ENCODE assay signal across 9 cellular contexts in the genomic region with DNA sequence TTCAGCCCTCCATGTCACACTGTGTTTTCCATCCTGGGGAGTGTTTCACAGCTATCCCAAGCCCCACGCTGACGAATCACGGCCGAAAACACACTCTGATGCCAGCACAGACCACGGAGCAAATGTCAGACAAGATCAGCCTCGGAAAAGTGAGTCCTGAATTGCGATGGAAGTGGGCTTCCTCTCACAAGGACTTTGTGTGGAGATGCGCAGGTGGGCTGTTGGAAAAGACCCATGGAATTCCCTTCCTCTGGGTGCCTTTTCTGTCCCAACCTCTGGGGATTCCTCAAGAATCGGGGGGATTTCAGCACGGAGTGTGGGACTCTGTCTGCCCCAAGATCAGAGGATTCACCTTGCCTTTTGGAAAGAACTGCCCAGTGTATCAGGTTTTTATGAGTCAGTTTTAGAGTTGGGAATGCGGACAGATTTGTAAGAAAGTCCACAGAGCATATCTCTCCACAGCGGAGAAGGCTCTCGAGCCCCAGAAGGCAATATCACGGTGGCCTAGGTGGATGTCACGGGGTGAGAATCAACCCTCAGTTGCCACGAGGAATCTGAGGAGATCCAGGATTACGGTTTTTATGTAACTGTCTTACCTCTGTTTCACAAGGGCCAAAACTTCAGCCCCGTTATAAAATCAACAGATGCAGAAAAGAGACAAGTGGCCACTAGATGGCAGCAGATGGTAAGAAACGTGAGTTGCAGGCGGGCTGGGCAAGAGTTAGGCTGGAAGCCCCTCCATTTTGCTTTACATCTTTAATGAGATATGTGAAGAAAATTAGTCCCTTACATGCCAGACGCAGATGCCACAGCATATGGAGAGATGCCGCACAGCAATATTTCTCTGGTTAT.
DNase-seq lines count a peak whose midpoint lies in the region; ATAC-seq and TF ChIP-seq lines count a peak whose summit lies in the region.
"Had no signal": no experiment of that assay in that cellular context is flagged by ENCODE, and none has a peak within 500 bp of the region (broad histone marks: within the 10 kb centered on the region; RNA-seq: fewer than 3 reads in every experiment).

No MANE protein-coding gene starts in this region.

- no peaks in the 10 kb centered on the region for H3K36me3 ChIP-seq in RWPE2 (ENCODE audit: low read depth)

- DNase-seq in G401 (ENCODE audit: low spot score), result peak; percentile 85
- DNase-seq in LNCaP clone FGC (ENCODE audit: low read depth), result peak; percentile 28
- no peak for DNase-seq in RWPE2 (ENCODE audit: low spot score)
- DNase-seq in epidermal melanocyte (ENCODE audit: insufficient read length, low spot score), result peak; percentile 59
- DNase-seq in mesothelial cell of epicardium (ENCODE audit: low spot score in 2 of 2, unreplicated experiment in 2 of 2), result peak; percentile 45 to 75
- DNase-seq in stimulated activated CD4-positive, alpha-beta T cell treated with anti-CD3 and anti-CD28 coated beads, Interleukin-2, amount 100 ng/mL, for 48 hours, result no peak

- no peak overlapping the region for H3K4me3 Mint-ChIP-seq in mesothelial cell of epicardium
- H3K4me3 Mint-ChIP-seq: activated naive CD8-positive, alpha-beta T cell had no signal

- TF ChIP-seq CTCF in LNCaP clone FGC (IDR thresholded peaks at IDR 0.05; ENCODE audit: control insufficient read depth, extremely low read depth, insufficient read depth) (peak; percentile 89), RWPE2 (IDR thresholded peaks at IDR 0.05; ENCODE audit: poor library complexity, severe bottlenecking) (peak; percentile 97), mesothelial cell of epicardium (IDR thresholded peaks at IDR 0.05; ENCODE audit: unreplicated experiment) (peak; percentile 93)

- H3K4me3 ChIP-seq in LNCaP clone FGC (ENCODE audit: low read depth, low read length) (no peak overlapping the region), RWPE2 (ENCODE audit: severe bottlenecking) (no peak overlapping the region)

- no peak for ATAC-seq in RWPE2 (ENCODE audit: low read depth)
- no peak for ATAC-seq in GM21367 (IDR thresholded peaks at IDR 0.05; ENCODE audit: unreplicated experiment)
- no peak for ATAC-seq in HG03108 (IDR thresholded peaks at IDR 0.05; ENCODE audit: unreplicated experiment)

- no peaks in the 10 kb centered on the region for H3K9me3 Mint-ChIP-seq in mesothelial cell of epicardium

- H3K4me1 ChIP-seq in RWPE2 (ENCODE audit: insufficient read depth, poor library complexity, severe bottlenecking), result peaks cover 33% of the 10 kb centered on the region

- no peak overlapping the region for H3K27ac Mint-ChIP-seq in mesothelial cell of epicardium
- H3K27ac Mint-ChIP-seq: activated naive CD8-positive, alpha-beta T cell had no signal

- peaks cover 15% of the 10 kb centered on the region for H3K4me1 Mint-ChIP-seq in mesothelial cell of epicardium

- no peaks in the 10 kb centered on the region for H3K9me3 ChIP-seq in RWPE2 (ENCODE audit: severe bottlenecking)

- in situ Hi-C loops in G401 (cut with HindIII; ENCODE audit: low sequenced_read_pairs), result no loop called here

- no peaks in the 10 kb centered on the region for H3K36me3 Mint-ChIP-seq in mesothelial cell of epicardium
- H3K36me3 Mint-ChIP-seq: activated naive CD8-positive, alpha-beta T cell had no signal

- H3K27me3 ChIP-seq in RWPE2 (ENCODE audit: insufficient read depth, poor library complexity, severe bottlenecking), result no peaks in the 10 kb centered on the region

- H3K27me3 Mint-ChIP-seq in mesothelial cell of epicardium (ENCODE audit: low read depth), result peaks cover 40% of the 10 kb centered on the region
- H3K27me3 Mint-ChIP-seq: activated naive CD8-positive, alpha-beta T cell had no signal

- no peak overlapping the region for H3K27ac ChIP-seq in RWPE2 (ENCODE audit: poor library complexity, severe bottlenecking)

Comparison
In these comparisons a context has a peak if more than half of its experiments do, and no peak if none do; other contexts are left out.
1. DNase-seq: peak in G401 (single experiment), LNCaP clone FGC (single experiment), epidermal melanocyte (single experiment) and mesothelial cell of epicardium (2 of 2); none in RWPE2 (single experiment) and stimulated activated CD4-positive, alpha-beta T cell treated with anti-CD3 and anti-CD28 coated beads, Interleukin-2, amount 100 ng/mL, for 48 hours (0 of 2).
2. Peak in every context shown above with its lines, with median percentiles within 50 percentile points of each other: CTCF ChIP-seq.